Comparison of ENCODE assay signal across 27 cellular contexts in genomic region chr9:118128313-118128712, GRCh38.
"Had no signal": no experiment of that assay in that cellular context is flagged by ENCODE, and none has a peak within 500 bp of the region (broad histone marks: within the 10 kb centered on the region; RNA-seq: fewer than 3 reads in every experiment).

No MANE protein-coding gene starts in this region.

- H3K4me3 ChIP-seq: MG63 had no signal

- H3K36me3 ChIP-seq: MG63 had no signal

- H3K27me3 ChIP-seq: MG63 had no signal

- DNase-seq: Karpas-422, Kasumi-1, MG63, MM.1S, MV-4-11, NCI-H1048, NCI-H1092, NCI-H1092 treated with DMSO at 0.1 percent for 48 hours, NCI-H1417 treated with DMSO at 0.1 percent for 48 hours, NCI-H1436, NCI-H1436 treated with DMSO at 0.1 percent for 48 hours, NCI-H146, NCI-H1694, NCI-H1694 treated with DMSO at 0.1 percent for 48 hours, NCI-H187, NCI-H187 treated with DMSO at 0.1 percent for 48 hours, NCI-H1930, NCI-H2029, NCI-H2029 treated with DMSO at 0.1 percent for 48 hours, NCI-H2081 treated with DMSO at 0.1 percent for 48 hours, NCI-H2107, NCI-H2171, NCI-H2227 treated with DMSO at 0.1 percent for 48 hours, NCI-H226, NCI-H446, NCI-H446 treated with DMSO at 0.1 percent for 48 hours, NCI-H510A had no signal

- H3K9me3 ChIP-seq: MG63 had no signal
